ENCODE assay signal across 8 cellular contexts in the genomic region with DNA sequence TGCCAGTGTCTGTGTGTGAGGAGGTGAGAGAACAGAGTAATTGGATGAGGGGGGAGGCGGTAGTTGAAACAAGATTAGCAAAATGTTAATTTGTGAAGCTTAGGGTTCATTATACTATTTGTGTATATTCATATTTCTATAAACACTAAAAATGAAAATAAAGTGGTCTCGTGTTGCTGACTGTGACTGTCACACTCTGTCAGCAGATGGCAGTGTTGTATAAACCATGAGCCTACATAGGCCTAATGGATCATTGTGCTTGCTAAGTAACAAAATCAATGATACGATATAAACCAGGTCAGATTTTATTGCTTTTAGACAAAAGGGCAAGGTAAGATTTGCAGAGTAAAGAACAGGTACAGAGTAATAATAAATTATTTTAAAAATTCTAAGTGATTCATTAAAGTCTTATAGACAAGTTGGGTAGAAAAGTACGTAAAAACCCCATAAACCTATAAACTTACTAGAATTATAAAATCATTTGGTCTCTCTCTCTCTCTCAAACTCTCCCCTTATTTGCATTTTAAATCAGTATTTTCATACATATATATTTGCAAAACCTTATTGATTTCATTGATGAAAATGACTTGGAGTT.
A peak's percentile ranks its signal among the peaks of the same experiment; 100 is the strongest.
DNase-seq lines count a peak whose midpoint lies in the region; ATAC-seq and TF ChIP-seq lines count a peak whose summit lies in the region.

No MANE protein-coding gene starts in this region.

- POLR2A ChIA-PET in CD8-positive, alpha-beta T cell (lab: Charles Lee) = no interaction called here
- POLR2A ChIA-PET in OCI-LY7 (lab: Charles Lee) = interaction anchor here (0.5 to 1.3 kb wide), 2 partner anchors 123 to 175 kb away, joined by 3 read pairs; no protein-coding TSS in a partner anchor

- H3K4me3 ChIP-seq in CD8-positive, alpha-beta T cell (ENCODE audit: low read depth, low read length) = no peak overlapping the region
- H3K4me3 ChIP-seq in OCI-LY7 (ENCODE audit: low read depth, low read length, poor library complexity, severe bottlenecking) (no peak overlapping the region), skeletal muscle cell (ENCODE audit: low read depth, low read length) (no peak overlapping the region)

- no peak overlapping the region for H3K27ac Mint-ChIP-seq in CD8-positive, alpha-beta T cell

- no peak overlapping the region for H3K27ac ChIP-seq in CD8-positive, alpha-beta T cell (ENCODE audit: low read depth, low read length)
- H3K27ac ChIP-seq in OCI-LY7 (ENCODE audit: low read depth, low read length, poor library complexity, severe bottlenecking) = no peak overlapping the region

- no peaks in the 10 kb centered on the region for H3K4me1 ChIP-seq in CD8-positive, alpha-beta T cell (ENCODE audit: insufficient read depth, low read length)
- H3K4me1 ChIP-seq in OCI-LY7 (ENCODE audit: insufficient read depth, low read length, poor library complexity, severe bottlenecking) = peaks cover 37% of the 10 kb centered on the region

- H3K36me3 ChIP-seq in CD8-positive, alpha-beta T cell (ENCODE audit: insufficient read depth, low read length) = no peaks in the 10 kb centered on the region
- no peaks in the 10 kb centered on the region for H3K36me3 ChIP-seq in OCI-LY7 (ENCODE audit: insufficient read depth, low read length)

- no peaks in the 10 kb centered on the region for H3K9me3 ChIP-seq in CD8-positive, alpha-beta T cell (ENCODE audit: low read length)
- no peaks in the 10 kb centered on the region for H3K9me3 ChIP-seq in OCI-LY7 (ENCODE audit: low read length)

- peak; percentile 48 for ATAC-seq in CD8-positive, alpha-beta T cell
- ATAC-seq in HG02938 (IDR thresholded peaks at IDR 0.05; ENCODE audit: unreplicated experiment) (peak; percentile 47), GM21528 (IDR thresholded peaks at IDR 0.05; ENCODE audit: low FRiP score, unreplicated experiment) (no peak)

- H3K9me3 Mint-ChIP-seq in CD8-positive, alpha-beta T cell = no peaks in the 10 kb centered on the region

- H3K27me3 ChIP-seq in CD8-positive, alpha-beta T cell (ENCODE audit: insufficient read depth, low read length) = peaks cover 5% of the 10 kb centered on the region

- intact Hi-C loops in CD8-positive, alpha-beta T cell (cut with DNase I, micrococcal nuclease) = no loop called here
- intact Hi-C loops in OCI-LY7 (cut with micrococcal nuclease; ENCODE audit: unreplicated experiment) (loop anchor here (5.0 kb wide), 2 partner anchors 182 to 202 kb away; a partner anchor contains a TSS), head of caudate nucleus (cut with DNase I) (no loop called here)

- CTCF ChIA-PET in CD8-positive, alpha-beta T cell (lab: Charles Lee) = interaction anchor here (0.6 to 2.7 kb wide), 5 partner anchors 14 to 45 kb away, joined by 3 to 7 read pairs (median 3); no protein-coding TSS in a partner anchor
- CTCF ChIA-PET in OCI-LY7 (lab: Charles Lee; ENCODE audit: unreplicated experiment) = no interaction called here

- no peaks in the 10 kb centered on the region for H4K20me1 ChIP-seq in OCI-LY7 (ENCODE audit: insufficient read depth, low read length)

- peak; percentile 75 for TF ChIP-seq CTCF in CD8-positive, alpha-beta T cell (IDR thresholded peaks at IDR 0.05)
- peak; percentile 87 for TF ChIP-seq CTCF in OCI-LY7 (conservative IDR thresholded peaks at IDR 0.05; ENCODE audit: low read length)

- no peaks in the 10 kb centered on the region for H3K9me2 ChIP-seq in OCI-LY7 (ENCODE audit: insufficient read depth, low read length)

- peak overlapping the region; percentile 48; the same call in 1 of the 2 replicates for H3K4me2 ChIP-seq in OCI-LY7 (ENCODE audit: low read length)

- H3K4me3 Mint-ChIP-seq in CD8-positive, alpha-beta T cell = no peak overlapping the region

- H3K36me3 Mint-ChIP-seq in CD8-positive, alpha-beta T cell = no peaks in the 10 kb centered on the region

- H3K4me1 Mint-ChIP-seq in CD8-positive, alpha-beta T cell (ENCODE audit: low read depth) = no peaks in the 10 kb centered on the region

- H3K27me3 Mint-ChIP-seq in CD8-positive, alpha-beta T cell (ENCODE audit: low read depth) = peaks cover 5% of the 10 kb centered on the region

- H2AFZ ChIP-seq in OCI-LY7 (ENCODE audit: low read length) = no peak overlapping the region

- no peaks in the 10 kb centered on the region for H3K79me2 ChIP-seq in OCI-LY7 (ENCODE audit: insufficient read depth, low read depth, low read length)

- BruUV-seq in OCI-LY7 (replicated peaks; lab: Mats Ljungman, UMichigan) = no TSS peak

- DNase-seq in CD8-positive, alpha-beta T cell = peak in 6 of 7 experiments; percentile 8 to 36 (median 28)
- DNase-seq in OCI-LY7 (ENCODE audit: low spot score) = peak; percentile 72
- peak; percentile 19 for DNase-seq in activated naive CD8-positive, alpha-beta T cell treated with anti-CD3 and anti-CD28 coated beads, Interleukin-2, amount 50 U/mL, for 16 hours (ENCODE audit: low read depth, low spot score)
- peak in 32 of 42 donors; percentile 14 to 82 (median 50) for DNase-seq in head of caudate nucleus
- peak; percentile 4 for DNase-seq in skeletal muscle cell (ENCODE audit: low read depth)
- DNase-seq in NCI-H446 treated with DMSO at 0.1 percent for 48 hours (lab: John Stamatoyannopoulos, UW) = no peak
